ENCODE assay signal across 8 cellular contexts in the genomic region with DNA sequence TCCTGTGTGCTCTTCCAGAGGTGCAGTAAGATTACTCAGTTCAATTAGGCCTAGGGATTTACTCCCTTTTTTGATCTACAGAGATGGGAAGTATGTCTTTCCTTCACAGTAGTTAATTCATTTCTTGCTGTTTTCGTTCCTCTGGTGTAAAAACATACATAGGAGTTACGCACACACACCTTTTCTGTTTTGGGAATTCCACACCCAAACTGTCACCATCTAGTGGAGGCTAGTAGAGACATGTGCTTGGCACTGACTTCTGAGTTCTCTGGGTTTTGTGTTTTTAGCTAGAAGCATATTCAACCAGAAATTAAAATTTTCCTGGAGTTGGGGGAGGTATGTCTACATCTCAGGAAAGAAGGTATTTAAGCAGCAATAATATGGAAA. TPM values are rescaled to one million over a fixed set of nuclear protein-coding genes. Genes with fewer than 3 reads are reported as not detected.
DNase-seq lines count a peak whose midpoint lies in the region; ATAC-seq and TF ChIP-seq lines count a peak whose summit lies in the region.

No MANE protein-coding gene starts in this region.

- ATAC-seq in RWPE2 (ENCODE audit: low read depth), result 0 out of 3 replicates have a peak, but pooled peaks have one; percentile 10
- ATAC-seq in HG02970 (IDR thresholded peaks at IDR 0.05; ENCODE audit: low FRiP score, unreplicated experiment), result no peak

- TF ChIP-seq CTCF in RWPE2 (IDR thresholded peaks at IDR 0.05; ENCODE audit: poor library complexity, severe bottlenecking), result peak; percentile 49
- peak; percentile 26 for TF ChIP-seq CTCF in fibroblast of the aortic adventitia (IDR thresholded peaks at IDR 0.05; ENCODE audit: insufficient read depth, low read length)

- DNase-seq in T-helper 1 cell (no peak), RWPE2 (ENCODE audit: low spot score) (no peak), fibroblast of the aortic adventitia (ENCODE audit: low read depth) (peak; percentile 43), skeletal muscle cell (ENCODE audit: low read depth) (no peak), iPS-NIHi7 (ENCODE audit: extremely low spot score) (no peak), NCI-H345 treated with DMSO at 0.1 percent for 48 hours (lab: John Stamatoyannopoulos, UW; ENCODE audit: unreplicated experiment) (no peak)

- peak overlapping the region; percentile 99 for H3K27ac Mint-ChIP-seq in T-helper 1 cell treated with Interleukin-12 subunit alpha and Interleukin-12 subunit beta and Interleukin-4 antibody, amounts not matched to agents 30 μg/mL and 1 μg/mL, for 36 hours

- H3K27ac ChIP-seq in RWPE2 (ENCODE audit: poor library complexity, severe bottlenecking), result peak overlapping the region; percentile 57

- H3K4me3 Mint-ChIP-seq in T-helper 1 cell treated with Interleukin-12 subunit alpha and Interleukin-12 subunit beta and Interleukin-4 antibody, amounts not matched to agents 30 μg/mL and 1 μg/mL, for 36 hours, result peak overlapping the region; percentile 93

- H3K9me3 ChIP-seq in RWPE2 (ENCODE audit: severe bottlenecking), result no peaks in the 10 kb centered on the region

- H3K4me1 Mint-ChIP-seq in T-helper 1 cell treated with Interleukin-12 subunit alpha and Interleukin-12 subunit beta and Interleukin-4 antibody, amounts not matched to agents 30 μg/mL and 1 μg/mL, for 36 hours (ENCODE audit: low read depth), result peaks cover 64% of the 10 kb centered on the region

- H3K4me1 ChIP-seq in RWPE2 (ENCODE audit: insufficient read depth, poor library complexity, severe bottlenecking), result peaks cover 34% of the 10 kb centered on the region

- no peaks in the 10 kb centered on the region for H3K27me3 Mint-ChIP-seq in T-helper 1 cell treated with Interleukin-12 subunit alpha and Interleukin-12 subunit beta and Interleukin-4 antibody, amounts not matched to agents 30 μg/mL and 1 μg/mL, for 36 hours (ENCODE audit: low read depth)

- no peaks in the 10 kb centered on the region for H3K27me3 ChIP-seq in RWPE2 (ENCODE audit: insufficient read depth, poor library complexity, severe bottlenecking)

- H3K4me3 ChIP-seq in RWPE2 (ENCODE audit: severe bottlenecking) (peak overlapping the region; percentile 100), fibroblast of the aortic adventitia (ENCODE audit: low read depth, low read length) (peak overlapping the region; percentile 90), skeletal muscle cell (ENCODE audit: low read depth, low read length) (peak overlapping the region; percentile 82)

- no peaks in the 10 kb centered on the region for H3K36me3 ChIP-seq in RWPE2 (ENCODE audit: low read depth)

- peaks cover 34% of the 10 kb centered on the region for H3K36me3 Mint-ChIP-seq in T-helper 1 cell treated with Interleukin-12 subunit alpha and Interleukin-12 subunit beta and Interleukin-4 antibody, amounts not matched to agents 30 μg/mL and 1 μg/mL, for 36 hours (ENCODE audit: low read depth)

- H3K9me3 Mint-ChIP-seq in T-helper 1 cell treated with Interleukin-12 subunit alpha and Interleukin-12 subunit beta and Interleukin-4 antibody, amounts not matched to agents 30 μg/mL and 1 μg/mL, for 36 hours, result no peaks in the 10 kb centered on the region

RNA-seq across cellular contexts. Expression of a gene that starts 1.4 kb away (rescaled TPM):
- total RNA-seq in fibroblast of the aortic adventitia (ENCODE audit: low replicate concordance), result 8.0 and 14.3 TPM in 2 replicates

RNA-seq across cellular contexts. Expression of a gene that starts 38.1 kb away (rescaled TPM):
- not detected in 2 replicates for total RNA-seq in fibroblast of the aortic adventitia (ENCODE audit: low replicate concordance)
